Comparison of ENCODE assay signal across 1 cellular context in the genomic region with DNA sequence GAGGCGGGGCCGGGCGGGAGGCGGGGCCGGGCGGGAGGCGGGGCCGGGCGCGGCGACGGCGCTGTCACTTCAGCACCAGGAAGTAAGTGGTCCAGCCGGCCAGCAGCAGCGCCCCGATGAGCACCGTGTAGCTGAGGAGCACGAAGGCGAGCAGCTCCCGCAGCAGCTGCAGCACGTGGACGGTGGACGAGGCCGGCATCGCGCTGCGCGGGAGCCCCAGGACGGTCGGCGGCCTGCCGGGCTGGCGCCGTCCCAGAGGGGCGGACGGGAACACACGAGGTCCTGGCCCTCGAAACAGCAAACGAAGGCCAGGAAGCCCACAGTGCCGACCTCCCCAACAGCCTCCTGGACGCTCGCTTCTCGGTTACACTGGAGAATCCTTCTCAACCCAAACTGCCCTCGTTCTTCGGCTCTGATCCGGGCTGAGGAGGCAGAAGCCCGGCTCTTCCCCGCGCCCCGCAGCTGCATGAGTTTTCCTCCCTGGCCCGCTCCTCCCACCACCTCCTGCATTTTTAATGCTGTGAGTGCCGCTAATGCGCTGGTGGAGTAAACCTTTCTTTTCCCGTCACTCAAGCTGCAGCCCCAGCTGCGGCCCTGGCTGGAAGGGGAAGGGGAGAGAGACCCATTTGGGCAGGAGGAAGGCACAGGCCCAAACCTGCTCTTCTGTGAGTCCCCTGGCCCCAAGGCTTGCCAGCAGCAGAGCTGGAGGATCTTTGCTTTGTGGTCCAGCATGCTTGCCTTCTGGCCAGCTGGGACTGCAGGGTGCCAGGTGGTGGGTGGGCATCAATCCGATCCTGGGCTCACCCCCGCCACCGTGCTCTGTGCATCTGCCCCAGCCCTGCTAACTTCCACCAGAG.
TF ChIP-seq lines count a peak whose summit lies in the region.

No MANE protein-coding gene starts in this region.

TF ChIP-seq in HepG2, 621 proteins besides CTCF, POLR2A, EP300 and RAD21 (continued from another document and continues in another):
- TF ChIP-seq ARID5B (CRISPR knock-in tag; IDR thresholded peaks at IDR 0.05): peak; percentile 52; the same call in 1 of the 2 replicates
- TF ChIP-seq ZNF251 (CRISPR knock-in tag; IDR thresholded peaks at IDR 0.05): 0 out of 2 replicates have a peak, but pooled peaks have one; percentile 62
- TF ChIP-seq ERF (CRISPR knock-in tag; IDR thresholded peaks at IDR 0.05): peak; percentile 77
- no peak for TF ChIP-seq RARG (CRISPR knock-in tag; IDR thresholded peaks at IDR 0.05; ENCODE audit: low read depth)
- TF ChIP-seq ZNF660 (CRISPR knock-in tag; IDR thresholded peaks at IDR 0.05; ENCODE audit: borderline replicate concordance, low read depth): no peak
- TF ChIP-seq RNF2 (conservative IDR thresholded peaks at IDR 0.05; ENCODE audit: low read depth): peak; percentile 99
- TF ChIP-seq ZNF589 (CRISPR knock-in tag; conservative IDR thresholded peaks at IDR 0.05): peak; percentile 92
- peak; percentile 90; the same call in 1 of the 2 replicates for TF ChIP-seq ZSCAN21 (CRISPR knock-in tag; IDR thresholded peaks at IDR 0.05; ENCODE audit: borderline replicate concordance)
- TF ChIP-seq, protein P1, sequence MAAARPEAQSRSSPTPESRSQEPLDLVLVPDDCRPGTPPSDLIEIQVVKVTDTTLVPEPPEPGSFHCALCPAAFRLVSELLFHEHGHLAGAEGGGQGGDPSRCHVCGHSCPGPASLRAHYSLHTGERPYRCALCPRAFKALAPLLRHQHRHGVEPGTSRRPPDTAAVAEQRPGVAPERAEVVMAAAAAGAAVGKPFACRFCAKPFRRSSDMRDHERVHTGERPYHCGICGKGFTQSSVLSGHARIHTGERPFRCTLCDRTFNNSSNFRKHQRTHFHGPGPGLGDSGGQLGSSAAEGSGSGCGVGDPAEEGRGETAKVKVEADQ (CRISPR knock-in tag; IDR thresholded peaks at IDR 0.05; ENCODE audit: borderline replicate concordance): 0 out of 2 replicates have a peak, but pooled peaks have one; percentile 15
- 0 out of 2 replicates have a peak, but pooled peaks have one; percentile 14 for TF ChIP-seq PAX8 (CRISPR knock-in tag; IDR thresholded peaks at IDR 0.05; ENCODE audit: borderline replicate concordance)
- no peak for TF ChIP-seq ZNF7 (CRISPR knock-in tag; IDR thresholded peaks at IDR 0.05)
- peak; percentile 78; the same call in 1 of the 2 replicates for TF ChIP-seq ZNF768 (CRISPR knock-in tag; IDR thresholded peaks at IDR 0.05)
- TF ChIP-seq ZNF724P (CRISPR knock-in tag; IDR thresholded peaks at IDR 0.05; ENCODE audit: borderline replicate concordance): peak; percentile 82; the same call in 1 of the 2 replicates
- TF ChIP-seq ZNF547 (CRISPR knock-in tag; IDR thresholded peaks at IDR 0.05): peak; percentile 70; the same call in 1 of the 2 replicates
- peak; percentile 98 for TF ChIP-seq HES4 (CRISPR knock-in tag; IDR thresholded peaks at IDR 0.05; ENCODE audit: borderline replicate concordance)
- TF ChIP-seq ZNF383 (CRISPR knock-in tag; IDR thresholded peaks at IDR 0.05; ENCODE audit: borderline replicate concordance): no peak
- TF ChIP-seq AKAP8 (CRISPR knock-in tag; IDR thresholded peaks at IDR 0.05): 0 out of 2 replicates have a peak, but pooled peaks have one; percentile 27
- peak; percentile 68; the same call in 1 of the 2 replicates for TF ChIP-seq HOXA5 (CRISPR knock-in tag; IDR thresholded peaks at IDR 0.05)
- TF ChIP-seq CREM (IDR thresholded peaks at IDR 0.05): no peak
- no peak for TF ChIP-seq CREM (CRISPR knock-in tag; IDR thresholded peaks at IDR 0.05)
- peak; percentile 89; the same call in 1 of the 2 replicates for TF ChIP-seq ELK4 (CRISPR knock-in tag; IDR thresholded peaks at IDR 0.05; ENCODE audit: borderline replicate concordance)
- no peak for TF ChIP-seq CBX2 (IDR thresholded peaks at IDR 0.05; ENCODE audit: low read depth, low read length)
- 0 out of 2 replicates have a peak, but pooled peaks have one; percentile 70 for TF ChIP-seq CBX2 (CRISPR knock-in tag; IDR thresholded peaks at IDR 0.05; ENCODE audit: low read depth)
- TF ChIP-seq SOX13 (IDR thresholded peaks at IDR 0.05): no peak; the same call in 1 of the 2 replicates
- peak in 1 of 2 experiments; percentile 32; a peak in 1 of 4 replicates for TF ChIP-seq SOX13 (CRISPR knock-in tag; conservative IDR thresholded peaks at IDR 0.05 in 1 of 2, IDR thresholded peaks at IDR 0.05 in 1 of 2)
- TF ChIP-seq, protein P2, sequence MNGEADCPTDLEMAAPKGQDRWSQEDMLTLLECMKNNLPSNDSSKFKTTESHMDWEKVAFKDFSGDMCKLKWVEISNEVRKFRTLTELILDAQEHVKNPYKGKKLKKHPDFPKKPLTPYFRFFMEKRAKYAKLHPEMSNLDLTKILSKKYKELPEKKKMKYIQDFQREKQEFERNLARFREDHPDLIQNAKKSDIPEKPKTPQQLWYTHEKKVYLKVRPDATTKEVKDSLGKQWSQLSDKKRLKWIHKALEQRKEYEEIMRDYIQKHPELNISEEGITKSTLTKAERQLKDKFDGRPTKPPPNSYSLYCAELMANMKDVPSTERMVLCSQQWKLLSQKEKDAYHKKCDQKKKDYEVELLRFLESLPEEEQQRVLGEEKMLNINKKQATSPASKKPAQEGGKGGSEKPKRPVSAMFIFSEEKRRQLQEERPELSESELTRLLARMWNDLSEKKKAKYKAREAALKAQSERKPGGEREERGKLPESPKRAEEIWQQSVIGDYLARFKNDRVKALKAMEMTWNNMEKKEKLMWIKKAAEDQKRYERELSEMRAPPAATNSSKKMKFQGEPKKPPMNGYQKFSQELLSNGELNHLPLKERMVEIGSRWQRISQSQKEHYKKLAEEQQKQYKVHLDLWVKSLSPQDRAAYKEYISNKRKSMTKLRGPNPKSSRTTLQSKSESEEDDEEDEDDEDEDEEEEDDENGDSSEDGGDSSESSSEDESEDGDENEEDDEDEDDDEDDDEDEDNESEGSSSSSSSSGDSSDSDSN (CRISPR knock-in tag; IDR thresholded peaks at IDR 0.05): no peak
- no peak for TF ChIP-seq ZNF407 (CRISPR knock-in tag; IDR thresholded peaks at IDR 0.05; ENCODE audit: not compliant biosample characterization)
- TF ChIP-seq ZNF3 (CRISPR knock-in tag; IDR thresholded peaks at IDR 0.05): peak; percentile 72; the same call in 1 of the 2 replicates
- TF ChIP-seq, protein P3, sequence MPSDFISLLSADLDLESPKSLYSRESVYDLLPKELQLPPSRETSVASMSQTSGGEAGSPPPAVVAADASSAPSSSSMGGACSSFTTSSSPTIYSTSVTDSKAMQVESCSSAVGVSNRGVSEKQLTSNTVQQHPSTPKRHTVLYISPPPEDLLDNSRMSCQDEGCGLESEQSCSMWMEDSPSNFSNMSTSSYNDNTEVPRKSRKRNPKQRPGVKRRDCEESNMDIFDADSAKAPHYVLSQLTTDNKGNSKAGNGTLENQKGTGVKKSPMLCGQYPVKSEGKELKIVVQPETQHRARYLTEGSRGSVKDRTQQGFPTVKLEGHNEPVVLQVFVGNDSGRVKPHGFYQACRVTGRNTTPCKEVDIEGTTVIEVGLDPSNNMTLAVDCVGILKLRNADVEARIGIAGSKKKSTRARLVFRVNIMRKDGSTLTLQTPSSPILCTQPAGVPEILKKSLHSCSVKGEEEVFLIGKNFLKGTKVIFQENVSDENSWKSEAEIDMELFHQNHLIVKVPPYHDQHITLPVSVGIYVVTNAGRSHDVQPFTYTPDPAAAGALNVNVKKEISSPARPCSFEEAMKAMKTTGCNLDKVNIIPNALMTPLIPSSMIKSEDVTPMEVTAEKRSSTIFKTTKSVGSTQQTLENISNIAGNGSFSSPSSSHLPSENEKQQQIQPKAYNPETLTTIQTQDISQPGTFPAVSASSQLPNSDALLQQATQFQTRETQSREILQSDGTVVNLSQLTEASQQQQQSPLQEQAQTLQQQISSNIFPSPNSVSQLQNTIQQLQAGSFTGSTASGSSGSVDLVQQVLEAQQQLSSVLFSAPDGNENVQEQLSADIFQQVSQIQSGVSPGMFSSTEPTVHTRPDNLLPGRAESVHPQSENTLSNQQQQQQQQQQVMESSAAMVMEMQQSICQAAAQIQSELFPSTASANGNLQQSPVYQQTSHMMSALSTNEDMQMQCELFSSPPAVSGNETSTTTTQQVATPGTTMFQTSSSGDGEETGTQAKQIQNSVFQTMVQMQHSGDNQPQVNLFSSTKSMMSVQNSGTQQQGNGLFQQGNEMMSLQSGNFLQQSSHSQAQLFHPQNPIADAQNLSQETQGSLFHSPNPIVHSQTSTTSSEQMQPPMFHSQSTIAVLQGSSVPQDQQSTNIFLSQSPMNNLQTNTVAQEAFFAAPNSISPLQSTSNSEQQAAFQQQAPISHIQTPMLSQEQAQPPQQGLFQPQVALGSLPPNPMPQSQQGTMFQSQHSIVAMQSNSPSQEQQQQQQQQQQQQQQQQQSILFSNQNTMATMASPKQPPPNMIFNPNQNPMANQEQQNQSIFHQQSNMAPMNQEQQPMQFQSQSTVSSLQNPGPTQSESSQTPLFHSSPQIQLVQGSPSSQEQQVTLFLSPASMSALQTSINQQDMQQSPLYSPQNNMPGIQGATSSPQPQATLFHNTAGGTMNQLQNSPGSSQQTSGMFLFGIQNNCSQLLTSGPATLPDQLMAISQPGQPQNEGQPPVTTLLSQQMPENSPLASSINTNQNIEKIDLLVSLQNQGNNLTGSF (CRISPR knock-in tag; IDR thresholded peaks at IDR 0.05): peak; percentile 96
